In the genomic region with DNA sequence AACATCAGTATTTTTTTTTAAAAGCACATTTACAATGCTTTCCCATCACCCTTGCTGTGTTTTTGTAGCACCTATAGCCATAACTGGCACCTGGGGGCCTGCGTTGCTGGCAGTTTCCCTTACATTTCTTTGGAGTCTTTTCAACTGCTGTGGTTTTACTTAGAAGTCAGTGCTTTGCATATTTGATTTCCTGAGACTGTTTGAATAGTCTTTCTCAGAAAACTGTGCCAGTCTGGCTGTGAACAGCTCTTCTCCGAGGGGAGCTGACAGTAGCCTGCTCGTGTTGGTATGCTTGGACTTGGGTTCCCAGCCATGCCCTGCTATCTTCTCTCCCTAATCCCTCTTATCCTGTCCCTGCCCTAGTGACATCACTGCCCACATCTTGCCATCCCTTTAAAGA, we compare ENCODE assay signal across 8 cellular contexts.
DNase-seq lines count a peak whose midpoint lies in the region; ATAC-seq and TF ChIP-seq lines count a peak whose summit lies in the region.

No MANE protein-coding gene starts in this region.

- H3K27me3 Mint-ChIP-seq in CD4-positive, alpha-beta memory T cell: no peaks in the 10 kb centered on the region
- no peaks in the 10 kb centered on the region for H3K27me3 Mint-ChIP-seq in T-helper 17 cell
- H3K27me3 Mint-ChIP-seq in central memory CD8-positive, alpha-beta T cell: no peaks in the 10 kb centered on the region

- H3K9me3 ChIP-seq in CD4-positive, alpha-beta memory T cell (ENCODE audit: control insufficient read depth in 1 of 2, low read length in 2 of 2): no peaks in the 10 kb centered on the region
- H3K9me3 ChIP-seq in T-helper 17 cell (ENCODE audit: control insufficient read depth, low read length, poor library complexity, severe bottlenecking): no peaks in the 10 kb centered on the region
- H3K9me3 ChIP-seq in HAP-1: no peaks in the 10 kb centered on the region
- H3K9me3 ChIP-seq in adrenal gland (replicated peaks in 1 of 3): no peaks in the 10 kb centered on the region

- H3K27ac ChIP-seq in CD4-positive, alpha-beta memory T cell (ENCODE audit: low read depth, low read length): peak overlapping the region; percentile 65
- no peak overlapping the region for H3K27ac ChIP-seq in adrenal gland

- CTCF ChIA-PET in CD4-positive, alpha-beta memory T cell (lab: Charles Lee; ENCODE audit: partially characterized antibody): interaction anchor here (0.6 to 6.2 kb wide), 15 partner anchors 7 to 150 kb away, joined by 3 to 40 read pairs (median 4); no protein-coding TSS in a partner anchor

- peak; percentile 46 to 62 (median 57) for DNase-seq in CD4-positive, alpha-beta memory T cell
- peak in 1 of 3 donors; percentile 22 for DNase-seq in T-helper 17 cell
- no peak for DNase-seq in central memory CD8-positive, alpha-beta T cell (ENCODE audit: low spot score in 2 of 2)
- peak; percentile 53 for DNase-seq in stimulated activated naive CD8-positive, alpha-beta T cell treated with anti-CD3 and anti-CD28 coated beads, Interleukin-15, Interleukin-2, amounts not matched to agents 100 U/mL and 50 U/mL, for 24 hours
- DNase-seq in HAP-1 (ENCODE audit: low spot score in 2 of 2): no peak
- no peak for DNase-seq in adrenal gland
- DNase-seq in middle frontal gyrus (ENCODE audit: extremely low spot score, low spot score): no peak

- peaks cover 56% of the 10 kb centered on the region for H3K4me1 ChIP-seq in CD4-positive, alpha-beta memory T cell (ENCODE audit: insufficient read depth, low read length)
- H3K4me1 ChIP-seq in HAP-1: peaks cover 4% of the 10 kb centered on the region; the same call in 1 of the 2 replicates
- no peaks in the 10 kb centered on the region for H3K4me1 ChIP-seq in adrenal gland (replicated peaks in 1 of 2)

- no peaks in the 10 kb centered on the region for H3K9me3 Mint-ChIP-seq in CD4-positive, alpha-beta memory T cell
- H3K9me3 Mint-ChIP-seq in central memory CD8-positive, alpha-beta T cell: no peaks in the 10 kb centered on the region

- no peak for TF ChIP-seq POLR2A in adrenal gland (IDR thresholded peaks at IDR 0.05)

- H3K27ac Mint-ChIP-seq in CD4-positive, alpha-beta memory T cell: peak overlapping the region; percentile 95 to 99 (median 98)
- H3K27ac Mint-ChIP-seq in T-helper 17 cell: peak overlapping the region; percentile 99
- peak overlapping the region; percentile 77 for H3K27ac Mint-ChIP-seq in central memory CD8-positive, alpha-beta T cell (ENCODE audit: low read depth)

- TF ChIP-seq CTCF in adrenal gland (IDR thresholded peaks at IDR 0.05): no peak

- ATAC-seq in HG02571 (IDR thresholded peaks at IDR 0.05; ENCODE audit: unreplicated experiment) (peak; percentile 83), T-helper 17 cell (peak; percentile 85)
- peak; percentile 59 for ATAC-seq in central memory CD8-positive, alpha-beta T cell (replicated peaks; ENCODE audit: extremely low read depth, poor library complexity, severe bottlenecking)
- ATAC-seq in stimulated activated naive CD8-positive, alpha-beta T cell treated with anti-CD3 and anti-CD28 coated beads, Interleukin-15, Interleukin-2, amounts not matched to agents 100 U/mL and 50 U/mL, for 24 hours: peak; percentile 83

- in situ Hi-C loops in HAP-1 (cut with MboI; ENCODE audit: low sequenced_read_pairs): no loop called here

- peaks cover 11 to 26% of the 10 kb centered on the region in 2 donors for H3K36me3 Mint-ChIP-seq in CD4-positive, alpha-beta memory T cell
- H3K36me3 Mint-ChIP-seq in T-helper 17 cell (ENCODE audit: low read depth): no peaks in the 10 kb centered on the region
- H3K36me3 Mint-ChIP-seq in central memory CD8-positive, alpha-beta T cell (ENCODE audit: insufficient read depth): peaks cover 4% of the 10 kb centered on the region

- WGBS in adrenal gland, 4 donors: 64 to 90% (median 76%) methylated on average over 3 of the region's 3 CpGs

- POLR2A ChIA-PET in CD4-positive, alpha-beta memory T cell (lab: Charles Lee; ENCODE audit: partially characterized antibody): interaction anchor here (1.0 to 5.3 kb wide), 7 partner anchors 14 to 326 kb away, joined by 3 to 33 read pairs (median 14); a partner anchor contains a TSS

- no peaks in the 10 kb centered on the region for H3K27me3 ChIP-seq in CD4-positive, alpha-beta memory T cell (ENCODE audit: insufficient read depth, low read length)
- H3K27me3 ChIP-seq in HAP-1 (ENCODE audit: low read depth) (no peaks in the 10 kb centered on the region), adrenal gland (no peaks in the 10 kb centered on the region)

- peak overlapping the region; percentile 70 to 94 (median 84) for H3K4me3 Mint-ChIP-seq in CD4-positive, alpha-beta memory T cell
- H3K4me3 Mint-ChIP-seq in T-helper 17 cell: peak overlapping the region; percentile 93
- peak overlapping the region; percentile 58 for H3K4me3 Mint-ChIP-seq in central memory CD8-positive, alpha-beta T cell

- peak overlapping the region; percentile 20 to 36 for H3K4me3 ChIP-seq in CD4-positive, alpha-beta memory T cell (ENCODE audit: low read length in 2 of 2)
- H3K4me3 ChIP-seq in HAP-1 (no peak overlapping the region), adrenal gland (no peak overlapping the region)

- intact Hi-C loops in CD4-positive, alpha-beta memory T cell (cut with micrococcal nuclease): loop anchor here (2.0 to 10.0 kb wide), 3 partner anchors 38 to 322 kb away; a partner anchor contains a TSS
- intact Hi-C loops in adrenal gland (cut with DNase I): no loop called here

- peaks cover 41 to 72% (median 50%) of the 10 kb centered on the region in 4 donors for H3K4me1 Mint-ChIP-seq in CD4-positive, alpha-beta memory T cell
- H3K4me1 Mint-ChIP-seq in T-helper 17 cell: peaks cover 42% of the 10 kb centered on the region
- peaks cover 35% of the 10 kb centered on the region for H3K4me1 Mint-ChIP-seq in central memory CD8-positive, alpha-beta T cell

- H3K36me3 ChIP-seq in CD4-positive, alpha-beta memory T cell (ENCODE audit: insufficient read depth, low read length): no peaks in the 10 kb centered on the region
- no peaks in the 10 kb centered on the region for H3K36me3 ChIP-seq in HAP-1 (replicated peaks)
- no peaks in the 10 kb centered on the region for H3K36me3 ChIP-seq in adrenal gland (replicated peaks in 1 of 2)

Comparison
In these comparisons a context has a peak if more than half of its experiments do, and no peak if none do; other contexts are left out.
1. DNase-seq: peak in CD4-positive, alpha-beta memory T cell (5 of 5) and stimulated activated naive CD8-positive, alpha-beta T cell treated with anti-CD3 and anti-CD28 coated beads, Interleukin-15, Interleukin-2, amounts not matched to agents 100 U/mL and 50 U/mL, for 24 hours (single experiment); none in central memory CD8-positive, alpha-beta T cell (0 of 2), HAP-1 (0 of 2), adrenal gland (0 of 7) and middle frontal gyrus (single experiment).
2. H3K4me3 ChIP-seq: peak in CD4-positive, alpha-beta memory T cell (2 of 2); none in HAP-1 (single experiment) and adrenal gland (0 of 4).
3. Peak in every context shown above with its lines, with median percentiles within 50 percentile points of each other: H3K27ac Mint-ChIP-seq, H3K4me3 Mint-ChIP-seq and ATAC-seq.